13 cellular contexts compared by ENCODE assay signal in genomic region chr1:196951711-196952394, GRCh38. TPM values are rescaled to one million over a fixed set of nuclear protein-coding genes. Genes with fewer than 3 reads are reported as not detected.
DNase-seq lines count a peak whose midpoint lies in the region; ATAC-seq, FAIRE-seq and TF ChIP-seq lines count a peak whose summit lies in the region.
"Had no signal": no experiment of that assay in that cellular context is flagged by ENCODE, and none has a peak within 500 bp of the region (broad histone marks: within the 10 kb centered on the region; RNA-seq: fewer than 3 reads in every experiment).

No MANE protein-coding gene starts in this region.

- intact Hi-C loops in cardiac septum (cut with DNase I) (no loop called here), pancreas (cut with DNase I) (no loop called here)

- FAIRE-seq in pancreas (lab: Jason Lieb, UNC) = no peak
- FAIRE-seq: keratinocyte had no signal

- H3K27ac ChIP-seq in osteoblast (ENCODE audit: low read depth, low read length) = no peak overlapping the region
- H3K27ac ChIP-seq in pancreas = no peak overlapping the region

- H3K36me3 ChIP-seq in osteoblast (ENCODE audit: insufficient read depth, low read length) (no peaks in the 10 kb centered on the region), pancreas (no peaks in the 10 kb centered on the region)

- H3K9me3 Mint-ChIP-seq in HFFc6 = no peaks in the 10 kb centered on the region
- H3K9me3 Mint-ChIP-seq: nephron progenitor cell had no signal

- H3K27me3 Mint-ChIP-seq in HFFc6 (ENCODE audit: insufficient read depth) = no peaks in the 10 kb centered on the region

- H3K4me3 ChIP-seq in osteoblast (ENCODE audit: insufficient read depth, low read length) (no peak overlapping the region), pancreas (no peak overlapping the region)

- no peaks in the 10 kb centered on the region for H3K36me3 Mint-ChIP-seq in HFFc6 (ENCODE audit: low read depth)

- H3K4me1 ChIP-seq in osteoblast (ENCODE audit: insufficient read depth, low read length) (no peaks in the 10 kb centered on the region), pancreas (no peaks in the 10 kb centered on the region)

- no peak overlapping the region for H2AFZ ChIP-seq in osteoblast (ENCODE audit: low read length)

- H3K4me3 Mint-ChIP-seq in HFFc6 = no peak overlapping the region
- H3K4me3 Mint-ChIP-seq: nephron progenitor cell had no signal

- H3K9me3 ChIP-seq in osteoblast (ENCODE audit: low read depth, low read length) (no peaks in the 10 kb centered on the region), pancreas (no peaks in the 10 kb centered on the region)

- ATAC-seq in GM18909 (IDR thresholded peaks at IDR 0.05; ENCODE audit: poor library complexity, unreplicated experiment) (peak; percentile 74), HG03354 (IDR thresholded peaks at IDR 0.05; ENCODE audit: poor library complexity, severe bottlenecking, unreplicated experiment) (peak; percentile 86), pancreas (no peak)

- TF ChIP-seq CTCF in HFFc6 (IDR thresholded peaks at IDR 0.05) = no peak
- no peak for TF ChIP-seq CTCF in osteoblast (IDR thresholded peaks at IDR 0.05; ENCODE audit: extremely low read depth, low read depth, low read length)
- no peak for TF ChIP-seq CTCF in pancreas (IDR thresholded peaks at IDR 0.05)

- H3K79me2 ChIP-seq in osteoblast (ENCODE audit: insufficient read depth, low read length) = no peaks in the 10 kb centered on the region

- 47 to 54% methylated on average over 2 of the region's 2 CpGs for WGBS in pancreas, 2 donors

- no peaks in the 10 kb centered on the region for H3K27me3 ChIP-seq in osteoblast (ENCODE audit: insufficient read depth, low read length)
- no peaks in the 10 kb centered on the region for H3K27me3 ChIP-seq in pancreas

- no peaks in the 10 kb centered on the region for H3K4me1 Mint-ChIP-seq in HFFc6 (ENCODE audit: low read depth)

- no peak overlapping the region for H3K4me2 ChIP-seq in osteoblast (ENCODE audit: insufficient read depth, low read length)

- no peaks in the 10 kb centered on the region for H4K20me1 ChIP-seq in osteoblast (ENCODE audit: insufficient read depth, low read length)

- no peak overlapping the region for H3K27ac Mint-ChIP-seq in HFFc6
- H3K27ac Mint-ChIP-seq: nephron progenitor cell had no signal

- DNase-seq in HFFc6 = peak; percentile 1
- DNase-seq in osteoblast (ENCODE audit: insufficient read length, low spot score, missing footprints) = peak; percentile 11
- DNase-seq in DMS53 (lab: John Stamatoyannopoulos, UW) = no peak
- DNase-seq in cardiac septum (ENCODE audit: low spot score) = no peak
- DNase-seq in pancreas = no peak
- DNase-seq: activated T-cell treated with anti-CD3 and anti-CD28 coated beads for 4 hours, NCI-H1105, nephron progenitor cell had no signal

RNA-seq across cellular contexts. Expression of gene CFHR2, which starts 8.3 kb away (rescaled TPM):
- total RNA-seq in HFFc6 (2021; fragmentation: NEBNext Ultra II Directional; extraction: Animal tissue kit (Norgen Biotek cat#: 25700)) = not detected
- total RNA-seq in osteoblast (not detected in 2 replicates), cardiac septum (not detected), pancreas (under 1 TPM in 2 of 6 donors, not detected in 4; 0.25 to 0.28 TPM)
- not detected for polyA plus RNA-seq in pancreas
- total RNA-seq: epithelial cell of proximal tubule, OCI-LY7 had no signal
- polyA plus RNA-seq: keratinocyte had no signal

RNA-seq across cellular contexts. Expression of gene CFHR5, which starts 25.5 kb away (rescaled TPM):
- total RNA-seq in HFFc6 (2021; fragmentation: NEBNext Ultra II Directional; extraction: Animal tissue kit (Norgen Biotek cat#: 25700)) = not detected
- not detected in 2 replicates for total RNA-seq in osteoblast
- total RNA-seq in cardiac septum = not detected
- under 1 TPM in 1 of 6 donors, not detected in 5; 0.06 TPM for total RNA-seq in pancreas
- polyA plus RNA-seq in pancreas = not detected
- total RNA-seq: epithelial cell of proximal tubule, OCI-LY7 had no signal
- polyA plus RNA-seq: keratinocyte had no signal

Comparison
In these comparisons a context has a peak if more than half of its experiments do, and no peak if none do; other contexts are left out.
1. ATAC-seq: peak in GM18909 (single experiment) and HG03354 (single experiment); none in pancreas (0 of 4).
2. DNase-seq: peak in HFFc6 (single experiment) and osteoblast (single experiment); none in DMS53 (single experiment), cardiac septum (single experiment) and pancreas (0 of 6).